18 cellular contexts compared by ENCODE assay signal in the genomic region with DNA sequence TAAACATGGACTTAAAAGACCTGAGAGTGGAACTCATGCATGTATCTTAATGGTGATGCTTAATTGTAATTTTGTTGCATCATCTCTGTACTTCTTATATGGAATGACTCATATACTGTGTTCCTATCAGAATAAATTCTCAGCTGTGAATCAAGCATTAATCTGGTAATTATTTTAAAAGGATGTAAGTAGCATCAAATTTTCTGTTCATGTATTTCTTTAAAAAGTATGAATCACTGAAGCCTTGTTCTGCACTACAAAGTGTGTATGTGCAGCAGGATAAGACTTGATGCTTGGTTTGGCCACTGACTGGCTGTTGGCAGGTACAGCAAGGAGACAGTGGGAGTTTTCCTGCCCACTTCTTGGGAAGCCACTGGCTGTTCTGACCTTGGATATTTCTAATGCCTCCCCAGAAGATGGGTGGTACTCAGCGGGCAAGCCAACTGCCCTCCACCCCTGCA.
DNase-seq lines count a peak whose midpoint lies in the region; ATAC-seq and TF ChIP-seq lines count a peak whose summit lies in the region.
"Had no signal": no experiment of that assay in that cellular context is flagged by ENCODE, and none has a peak within 500 bp of the region (broad histone marks: within the 10 kb centered on the region; RNA-seq: fewer than 3 reads in every experiment).

No MANE protein-coding gene starts in this region.

- peak overlapping the region; percentile 80 for H3K27ac ChIP-seq in RWPE1
- H3K27ac ChIP-seq: prostate gland, SK-N-MC, uterus had no signal

- peaks cover 45% of the 10 kb centered on the region for H3K4me1 Mint-ChIP-seq in stimulated activated effector memory CD8-positive, alpha-beta T cell treated with anti-CD3 and anti-CD28 coated beads, Interleukin-12 subunit alpha, Interleukin-12 subunit beta, amount 100 ng/mL, for 72 hours
- H3K4me1 Mint-ChIP-seq: activated B cell treated with CpG ODN at 0.5 μM for 24 hours had no signal

- peak; percentile 46 to 84 for ATAC-seq in activated naive CD4-positive, alpha-beta T cell treated with anti-CD3 and anti-CD28 coated beads, Interleukin-2, amount 50 U/mL, for 72 hours
- peak; percentile 74 for ATAC-seq in esophagus mucosa
- ATAC-seq in stimulated activated effector memory CD8-positive, alpha-beta T cell treated with anti-CD3 and anti-CD28 coated beads, Interleukin-12 subunit alpha, Interleukin-12 subunit beta, amount 100 ng/mL, for 72 hours: peak; percentile 82

- no peaks in the 10 kb centered on the region for H3K36me3 Mint-ChIP-seq in activated naive CD4-positive, alpha-beta T cell treated with anti-CD3 and anti-CD28 coated beads, Interleukin-2, amount 50 U/mL, for 72 hours
- H3K36me3 Mint-ChIP-seq in stimulated activated effector memory CD8-positive, alpha-beta T cell treated with anti-CD3 and anti-CD28 coated beads, Interleukin-12 subunit alpha, Interleukin-12 subunit beta, amount 100 ng/mL, for 72 hours: no peaks in the 10 kb centered on the region

- CTCF ChIA-PET in RWPE1 (lab: Yijun Ruan, JAX): no interaction called here

- POLR2A ChIA-PET in RWPE1 (lab: Yijun Ruan, JAX; ENCODE audit: low non-redundant PET): no interaction called here

- H3K4me3 Mint-ChIP-seq in stimulated activated effector memory CD8-positive, alpha-beta T cell treated with anti-CD3 and anti-CD28 coated beads, Interleukin-12 subunit alpha, Interleukin-12 subunit beta, amount 100 ng/mL, for 72 hours: no peak overlapping the region
- H3K4me3 Mint-ChIP-seq: activated B cell treated with CpG ODN at 0.5 μM for 24 hours had no signal

- no peak for TF ChIP-seq CTCF in RWPE1 (conservative IDR thresholded peaks at IDR 0.05; ENCODE audit: low read depth)

- H3K27ac Mint-ChIP-seq in activated naive CD4-positive, alpha-beta T cell treated with anti-CD3 and anti-CD28 coated beads, Interleukin-2, amount 50 U/mL, for 72 hours: no peak overlapping the region
- H3K27ac Mint-ChIP-seq in stimulated activated effector memory CD8-positive, alpha-beta T cell treated with anti-CD3 and anti-CD28 coated beads, Interleukin-12 subunit alpha, Interleukin-12 subunit beta, amount 100 ng/mL, for 72 hours: no peak overlapping the region
- H3K27ac Mint-ChIP-seq: activated B cell treated with CpG ODN at 0.5 μM for 24 hours had no signal

- DNase-seq in activated naive CD4-positive, alpha-beta T cell treated with anti-CD3 and anti-CD28 coated beads, Interleukin-2, amount 50 U/mL, for 72 hours (ENCODE audit: low spot score in 2 of 2): no peak
- no peak for DNase-seq in activated naive CD4-positive, alpha-beta T cell (lab: John Stamatoyannopoulos, UW)
- DNase-seq in RWPE1 (ENCODE audit: low spot score): peak; percentile 17
- DNase-seq in stimulated activated effector memory CD8-positive, alpha-beta T cell treated with anti-CD3 and anti-CD28 coated beads, Interleukin-12 subunit alpha, Interleukin-12 subunit beta, amount 100 ng/mL, for 72 hours (ENCODE audit: low spot score in 2 of 2): no peak
- DNase-seq in C1 segment of cervical spinal cord (lab: John Stamatoyannopoulos, UW): no peak
- no peak for DNase-seq in NCI-H524 (lab: John Stamatoyannopoulos, UW)
- no peak for DNase-seq in NCI-H1436 treated with DMSO at 0.1 percent for 48 hours (lab: John Stamatoyannopoulos, UW)
- DNase-seq: activated B cell treated with CpG ODN at 0.5 μM for 24 hours; AML-193; central memory CD4-positive, alpha-beta T cell; DND-41; NCI-H2081; NK-92 treated with Interleukin-12 subunit alpha and Interleukin-12 subunit beta, amount 100 ng/mL, for 24 hours; stimulated activated CD4-positive, alpha-beta T cell treated with anti-CD3 and anti-CD28 coated beads, Interleukin-2, amount 100 ng/mL, for 24 hours; uterus had no signal

- no peaks in the 10 kb centered on the region for H3K9me3 Mint-ChIP-seq in activated naive CD4-positive, alpha-beta T cell treated with anti-CD3 and anti-CD28 coated beads, Interleukin-2, amount 50 U/mL, for 72 hours
- no peaks in the 10 kb centered on the region for H3K9me3 Mint-ChIP-seq in stimulated activated effector memory CD8-positive, alpha-beta T cell treated with anti-CD3 and anti-CD28 coated beads, Interleukin-12 subunit alpha, Interleukin-12 subunit beta, amount 100 ng/mL, for 72 hours
- H3K9me3 Mint-ChIP-seq: activated B cell treated with CpG ODN at 0.5 μM for 24 hours had no signal
